20 cellular contexts compared by ENCODE assay signal in the genomic region with DNA sequence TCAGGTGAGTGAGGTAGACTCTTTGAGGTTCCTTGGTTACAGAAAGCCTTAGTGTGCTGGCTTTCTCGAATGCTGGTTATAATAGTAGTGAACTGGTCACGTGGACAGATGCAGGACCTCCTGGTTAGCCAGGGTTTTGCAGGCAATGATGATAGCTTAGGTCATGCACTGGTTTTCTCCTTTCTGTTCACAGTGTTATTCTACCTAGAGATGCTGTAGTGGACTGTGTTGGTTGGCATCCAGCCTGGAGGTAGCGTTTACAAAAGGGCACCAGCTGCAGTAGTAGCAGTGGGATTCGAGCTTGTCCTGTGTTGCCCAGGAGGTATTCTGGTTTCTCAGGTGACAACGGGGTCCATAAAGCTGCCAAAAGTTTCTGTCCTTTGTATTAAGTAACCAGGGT. TPM values are rescaled to one million over a fixed set of nuclear protein-coding genes. Genes with fewer than 3 reads are reported as not detected.
DNase-seq lines count a peak whose midpoint lies in the region; ATAC-seq and FAIRE-seq lines count a peak whose summit lies in the region.
"Had no signal": no experiment of that assay in that cellular context is flagged by ENCODE, and none has a peak within 500 bp of the region (broad histone marks: within the 10 kb centered on the region; RNA-seq: fewer than 3 reads in every experiment).

No MANE protein-coding gene starts in this region.

- 90 to 94% (median 93%) methylated on average over 5 of the region's 5 CpGs for WGBS in small intestine, 3 donors

- H3K4me1 ChIP-seq in iPS-15b (ENCODE audit: control insufficient read depth, insufficient read depth, low read length), result peaks cover 15% of the 10 kb centered on the region
- H3K4me1 ChIP-seq in small intestine (ENCODE audit: control insufficient read depth in 2 of 2, insufficient read depth in 1 of 2, low read depth in 1 of 2, low read length in 1 of 2), result no peaks in the 10 kb centered on the region

- no peak overlapping the region for H3K4me3 ChIP-seq in iPS-15b (ENCODE audit: low read depth, low read length)
- no peak overlapping the region for H3K4me3 ChIP-seq in small intestine (ENCODE audit: low read depth in 1 of 2, low read length in 2 of 2)
- H3K4me3 ChIP-seq: adrenal gland, GM12878, MG63, thyroid gland had no signal

- H3K36me3 ChIP-seq in iPS-15b (ENCODE audit: control insufficient read depth, insufficient read depth, low read length), result no peaks in the 10 kb centered on the region
- no peaks in the 10 kb centered on the region for H3K36me3 ChIP-seq in small intestine (ENCODE audit: control insufficient read depth in 2 of 2, insufficient read depth in 2 of 2, low read length in 2 of 2)
- H3K36me3 ChIP-seq: adrenal gland had no signal

- H3K27ac ChIP-seq in small intestine (ENCODE audit: low read depth in 1 of 2, low read length in 1 of 2), result no peak overlapping the region
- H3K27ac ChIP-seq: adrenal gland, thyroid gland had no signal

- in situ Hi-C loops in G401 (cut with HindIII; ENCODE audit: low sequenced_read_pairs), result no loop called here

- peak overlapping the region; percentile 12 for H3K9ac ChIP-seq in iPS-15b (ENCODE audit: low read depth, low read length)

- no peak for FAIRE-seq in small intestine (lab: Jason Lieb, UNC)
- FAIRE-seq: GM12878 had no signal

- peak; percentile 19 for DNase-seq in G401 (ENCODE audit: low spot score)
- DNase-seq in NCI-H1092 treated with DMSO at 0.1 percent for 48 hours (lab: John Stamatoyannopoulos, UW), result peak; percentile 36
- DNase-seq in NCI-H69 (lab: John Stamatoyannopoulos, UW), result peak; percentile 88
- DNase-seq in small intestine, result no peak
- DNase-seq in SKM-1 treated with dmso at 0.1 percent for 144 hours (lab: John Stamatoyannopoulos, UW; ENCODE audit: unreplicated experiment), result no peak
- DNase-seq: activated CD4-positive, alpha-beta T cell treated with anti-CD3 and anti-CD28 coated beads, Interleukin-2, amount 10 ng/mL, durations not matched to agents 7 days and 5 days; activated CD8-positive, alpha-beta memory T cell treated with anti-CD3 and anti-CD28 coated beads, Interleukin-2, amount 50 U/mL, for 48 hours; activated effector memory CD4-positive, alpha-beta T cell treated with Interleukin-2 at 50 U/mL for 16 hours; adrenal gland; foreskin fibroblast; MG63; NCI-H1930; NK-92 treated with Interleukin-12 subunit alpha and Interleukin-12 subunit beta, amount 100 ng/mL, for 24 hours; stimulated activated CD4-positive, alpha-beta T cell treated with anti-CD3 and anti-CD28 coated beads, Interleukin-1b, Interleukin-23, amount 100 ng/mL, for 48 hours; stimulated activated naive CD4-positive, alpha-beta T cell treated with Interleukin-2 at 50 U/mL for 16 hours; thyroid gland had no signal

- no peak for ATAC-seq in GM21529 (IDR thresholded peaks at IDR 0.05; ENCODE audit: unreplicated experiment)
- ATAC-seq: GM12878, HCT116 had no signal

- no peaks in the 10 kb centered on the region for H3K27me3 ChIP-seq in iPS-15b (ENCODE audit: control insufficient read depth, insufficient read depth, low read length)
- H3K27me3 ChIP-seq in small intestine (ENCODE audit: control insufficient read depth in 2 of 2, insufficient read depth in 2 of 2, low read length in 2 of 2), result no peaks in the 10 kb centered on the region
- H3K27me3 ChIP-seq: adrenal gland, MG63, thyroid gland had no signal

- H3K9me3 ChIP-seq in iPS-15b (ENCODE audit: control insufficient read depth, insufficient read depth, low read length), result no peaks in the 10 kb centered on the region
- no peaks in the 10 kb centered on the region for H3K9me3 ChIP-seq in small intestine (ENCODE audit: control insufficient read depth, low read depth)

RNA-seq across cellular contexts. Expression of a gene that starts 27.0 kb away (rescaled TPM):
- 114 and 131 TPM in 2 replicates for total RNA-seq in G401 (2014; rRNA removed; shearing (Covaris generic))
- 10 to 100 TPM; 24.0 to 39.5 (median 33.3) TPM for polyA plus RNA-seq in small intestine

Comparison
In these comparisons a context has a peak if more than half of its experiments do, and no peak if none do; other contexts are left out.
1. DNase-seq: peak in G401 (single experiment), NCI-H1092 treated with DMSO at 0.1 percent for 48 hours (single experiment) and NCI-H69 (single experiment); none in small intestine (single experiment) and SKM-1 treated with dmso at 0.1 percent for 144 hours (single experiment).